In genomic region chr16:72501739-72502653, GRCh38 we compare ENCODE assay signal across 7 cellular contexts.
A peak's percentile ranks its signal among the peaks of the same experiment; 100 is the strongest.
DNase-seq lines count a peak whose midpoint lies in the region; TF ChIP-seq lines count a peak whose summit lies in the region.

No MANE protein-coding gene starts in this region.

- H3K9me3 ChIP-seq in SJCRH30 (replicated peaks) = no peaks in the 10 kb centered on the region

- no peak overlapping the region for H3K27ac ChIP-seq in SJCRH30
- H3K27ac ChIP-seq in caudate nucleus (ENCODE audit: low read depth, low read length) = no peak overlapping the region

- no peak overlapping the region for H3K4me3 ChIP-seq in H7 (ENCODE audit: insufficient read depth, low read depth, low read length)
- H3K4me3 ChIP-seq in SJCRH30 = no peak overlapping the region
- H3K4me3 ChIP-seq in kidney epithelial cell (ENCODE audit: low read depth, low read length) = no peak overlapping the region

- no peaks in the 10 kb centered on the region for H3K4me1 ChIP-seq in SJCRH30

- DNase-seq in GM04503 (ENCODE audit: low read depth) (peak; percentile 31), H7 (peak; percentile 67), MV-4-11 (lab: John Stamatoyannopoulos, UW) (peak; percentile 45), SJCRH30 (peak; percentile 59 to 74), caudate nucleus (lab: John Stamatoyannopoulos, UW) (peak in 38 of 61 donors; percentile 0 to 56 (median 8)), kidney epithelial cell (ENCODE audit: low read depth) (peak; percentile 18)
- DNase-seq in stimulated activated CD4-positive, alpha-beta T cell treated with anti-CD3 and anti-CD28 coated beads, TNF-alpha, amount 100 ng/mL, for 48 hours (ENCODE audit: low read depth in 3 of 3) = peak; percentile 5 to 19 (median 6)

- TF ChIP-seq CTCF in kidney epithelial cell (IDR thresholded peaks at IDR 0.05; ENCODE audit: insufficient read depth, low read length, poor library complexity, severe bottlenecking) = peak; percentile 89

- H3K36me3 ChIP-seq in H7 (replicated peaks; ENCODE audit: control insufficient read depth, insufficient read depth, low read length) = no peaks in the 10 kb centered on the region
- no peaks in the 10 kb centered on the region for H3K36me3 ChIP-seq in SJCRH30
- no peaks in the 10 kb centered on the region for H3K36me3 ChIP-seq in kidney epithelial cell (ENCODE audit: control insufficient read depth, insufficient read depth, low read length)

- H3K27me3 ChIP-seq in H7 (ENCODE audit: control insufficient read depth, insufficient read depth, low read length) (no peaks in the 10 kb centered on the region), SJCRH30 (no peaks in the 10 kb centered on the region), kidney epithelial cell (ENCODE audit: control insufficient read depth, insufficient read depth, low read length) (no peaks in the 10 kb centered on the region)

Comparison
In these comparisons a context has a peak if more than half of its experiments do, and no peak if none do; other contexts are left out.
1. DNase-seq: peak in every context shown above with its lines; median percentile 67 in H7; 66 in SJCRH30; 45 in MV-4-11; 31 in GM04503; 18 in kidney epithelial cell; 8 in caudate nucleus; 6 in stimulated activated CD4-positive, alpha-beta T cell treated with anti-CD3 and anti-CD28 coated beads, TNF-alpha, amount 100 ng/mL, for 48 hours.